In the genomic region with DNA sequence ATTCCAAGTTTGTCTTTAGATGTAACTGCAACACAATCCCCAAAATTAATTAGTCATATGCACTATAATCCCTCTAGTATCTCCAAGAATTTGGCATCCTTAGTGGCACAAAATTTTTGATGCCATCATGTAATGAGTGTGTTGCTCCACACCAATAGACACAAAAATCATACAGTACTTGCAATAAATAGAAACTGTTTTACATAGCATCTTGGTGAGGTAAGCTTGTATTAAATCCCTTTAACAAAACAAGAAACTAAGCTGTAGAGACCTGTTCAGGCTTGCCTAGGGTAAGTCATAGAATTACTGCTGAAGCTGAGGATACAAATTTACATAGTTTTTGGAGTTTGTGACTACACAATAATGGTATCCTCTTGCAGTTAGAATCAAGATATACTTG, we compare ENCODE assay signal across 15 cellular contexts.
DNase-seq lines count a peak whose midpoint lies in the region; ATAC-seq and TF ChIP-seq lines count a peak whose summit lies in the region.
"Had no signal": no experiment of that assay in that cellular context is flagged by ENCODE, and none has a peak within 500 bp of the region (broad histone marks: within the 10 kb centered on the region; RNA-seq: fewer than 3 reads in every experiment).

No MANE protein-coding gene starts in this region.

- H4K20me1 ChIP-seq in osteoblast (ENCODE audit: insufficient read depth, low read length) = no peaks in the 10 kb centered on the region

- no peaks in the 10 kb centered on the region for H3K36me3 ChIP-seq in osteoblast (ENCODE audit: insufficient read depth, low read length)
- no peaks in the 10 kb centered on the region for H3K36me3 ChIP-seq in neuronal stem cell (replicated peaks in 1 of 2; ENCODE audit: control insufficient read depth in 2 of 2, insufficient read depth in 2 of 2, low read length in 2 of 2)
- H3K36me3 ChIP-seq in left ventricle myocardium inferior = no peaks in the 10 kb centered on the region
- H3K36me3 ChIP-seq: esophagus squamous epithelium had no signal

- H2AFZ ChIP-seq in osteoblast (ENCODE audit: low read length) = no peak overlapping the region
- no peak overlapping the region for H2AFZ ChIP-seq in neuronal stem cell (ENCODE audit: low read length)

- ATAC-seq in GM18499 (IDR thresholded peaks at IDR 0.05; ENCODE audit: insufficient read depth, unreplicated experiment) (peak; percentile 65), HG03442 (IDR thresholded peaks at IDR 0.05; ENCODE audit: unreplicated experiment) (peak; percentile 86)
- ATAC-seq: natural killer cell treated with Interleukin-12 subunit alpha and Interleukin-12 subunit beta and Interleukin-15 and Interleukin-18, amount 100 ng/mL, for 72 hours had no signal

- H2AK5ac ChIP-seq in neuronal stem cell (ENCODE audit: low read depth, low read length) = no peak overlapping the region

- DNase-seq in osteoblast (ENCODE audit: insufficient read length, low spot score, missing footprints) (peak; percentile 83), neuronal stem cell (ENCODE audit: low spot score) (no peak), left ventricle myocardium inferior (no peak), hippocampal formation (lab: John Stamatoyannopoulos, UW) (no peak)
- DNase-seq: activated CD4-positive, alpha-beta T cell treated with anti-CD3 and anti-CD28 coated beads, Interleukin-2, amount 50 U/mL, for 48 hours; activated effector memory CD4-positive, alpha-beta T cell treated with anti-CD3 and anti-CD28 coated beads, Interleukin-2, amount 50 U/mL, for 16 hours; central memory CD4-positive, alpha-beta T cell; esophagus squamous epithelium; MM.1S; NCI-H510A treated with DMSO at 0.1 percent for 48 hours had no signal

- no peak overlapping the region for H2BK12ac ChIP-seq in neuronal stem cell (ENCODE audit: low read length)

- H3K4me1 Mint-ChIP-seq in brain = peaks cover 9% of the 10 kb centered on the region

- intact Hi-C loops in left ventricle myocardium inferior (cut with micrococcal nuclease) = no loop called here

- no peak overlapping the region for H3K4me3 Mint-ChIP-seq in brain
- H3K4me3 Mint-ChIP-seq: natural killer cell treated with Interleukin-12 subunit alpha and Interleukin-12 subunit beta and Interleukin-15 and Interleukin-18, amount 100 ng/mL, for 72 hours; T-helper 2 cell treated with Interferon-gamma antibody and Interleukin-4, amounts not matched to agents 5 μg/mL and 100 μg/mL, for 36 hours had no signal

- H3K4me2 ChIP-seq in osteoblast (ENCODE audit: insufficient read depth, low read length) (no peak overlapping the region), neuronal stem cell (ENCODE audit: insufficient read depth, low read length, poor library complexity, severe bottlenecking) (no peak overlapping the region)

- no peak overlapping the region for H3K4ac ChIP-seq in neuronal stem cell (ENCODE audit: low read length)

- H3K27ac ChIP-seq in osteoblast (ENCODE audit: low read depth, low read length) (no peak overlapping the region), neuronal stem cell (replicated peaks; ENCODE audit: low read length) (no peak overlapping the region), left ventricle myocardium inferior (replicated peaks) (no peak overlapping the region)
- H3K27ac ChIP-seq: esophagus squamous epithelium had no signal

- no peak overlapping the region for H3K23ac ChIP-seq in neuronal stem cell (ENCODE audit: low read depth, low read length, poor library complexity)

- H3K4me3 ChIP-seq in osteoblast (ENCODE audit: insufficient read depth, low read length) (no peak overlapping the region), neuronal stem cell (ENCODE audit: low read length in 2 of 2) (no peak overlapping the region), left ventricle myocardium inferior (no peak overlapping the region)
- H3K4me3 ChIP-seq: esophagus squamous epithelium had no signal

- H3K9me3 ChIP-seq in osteoblast (ENCODE audit: low read depth, low read length) = no peaks in the 10 kb centered on the region
- no peaks in the 10 kb centered on the region for H3K9me3 ChIP-seq in neuronal stem cell (replicated peaks in 1 of 2; ENCODE audit: control insufficient read depth in 2 of 2, insufficient read depth in 1 of 2, low read depth in 1 of 2, low read length in 2 of 2)
- H3K9me3 ChIP-seq in left ventricle myocardium inferior (replicated peaks) = no peaks in the 10 kb centered on the region
- H3K9me3 ChIP-seq: esophagus squamous epithelium had no signal

- H3K27me3 Mint-ChIP-seq in brain = no peaks in the 10 kb centered on the region

- H4K91ac ChIP-seq in neuronal stem cell (ENCODE audit: low read depth, low read length, poor library complexity) = no peak overlapping the region

- no peaks in the 10 kb centered on the region for H3K9me3 Mint-ChIP-seq in brain
- H3K9me3 Mint-ChIP-seq: natural killer cell treated with Interleukin-12 subunit alpha and Interleukin-12 subunit beta and Interleukin-15 and Interleukin-18, amount 100 ng/mL, for 72 hours; T-helper 2 cell treated with Interferon-gamma antibody and Interleukin-4, amounts not matched to agents 5 μg/mL and 100 μg/mL, for 36 hours had no signal

- TF ChIP-seq CTCF in brain (conservative IDR thresholded peaks at IDR 0.05) (no peak), osteoblast (IDR thresholded peaks at IDR 0.05; ENCODE audit: extremely low read depth, low read depth, low read length) (no peak), left ventricle myocardium inferior (IDR thresholded peaks at IDR 0.05; ENCODE audit: borderline replicate concordance) (no peak)

- no peak overlapping the region for H3K14ac ChIP-seq in neuronal stem cell (ENCODE audit: low read length)

- no peak overlapping the region for H4K8ac ChIP-seq in neuronal stem cell (ENCODE audit: low read depth, low read length)

- H3K18ac ChIP-seq in neuronal stem cell (ENCODE audit: low read length) = no peak overlapping the region

- H3K79me1 ChIP-seq in neuronal stem cell (ENCODE audit: low read depth, low read length) = no peaks in the 10 kb centered on the region

- H2BK120ac ChIP-seq in neuronal stem cell (ENCODE audit: low read depth, low read length) = no peak overlapping the region

- H3K4me1 ChIP-seq in osteoblast (ENCODE audit: insufficient read depth, low read length) (peaks cover 4% of the 10 kb centered on the region), neuronal stem cell (ENCODE audit: control insufficient read depth in 2 of 2, insufficient read depth in 1 of 2, low read depth in 1 of 2, low read length in 2 of 2) (no peaks in the 10 kb centered on the region), left ventricle myocardium inferior (no peaks in the 10 kb centered on the region)

- H2BK5ac ChIP-seq in neuronal stem cell (ENCODE audit: low read length) = no peak overlapping the region

- no peaks in the 10 kb centered on the region for H3K36me3 Mint-ChIP-seq in brain
- H3K36me3 Mint-ChIP-seq: natural killer cell treated with Interleukin-12 subunit alpha and Interleukin-12 subunit beta and Interleukin-15 and Interleukin-18, amount 100 ng/mL, for 72 hours had no signal

- no peaks in the 10 kb centered on the region for H3K27me3 ChIP-seq in osteoblast (ENCODE audit: insufficient read depth, low read length)
- H3K27me3 ChIP-seq in neuronal stem cell (ENCODE audit: control insufficient read depth in 3 of 3, insufficient read depth in 3 of 3, low read depth in 1 of 3, low read length in 3 of 3) = no peaks in the 10 kb centered on the region
- no peaks in the 10 kb centered on the region for H3K27me3 ChIP-seq in left ventricle myocardium inferior (ENCODE audit: low read depth)
- H3K27me3 ChIP-seq: esophagus squamous epithelium had no signal

- H2BK15ac ChIP-seq in neuronal stem cell (ENCODE audit: low read length) = no peak overlapping the region

- H3K79me2 ChIP-seq in osteoblast (ENCODE audit: insufficient read depth, low read length) = no peaks in the 10 kb centered on the region

- no peak overlapping the region for H3K9ac ChIP-seq in neuronal stem cell (ENCODE audit: low read depth, low read length, poor library complexity)

- peak overlapping the region in 3 of 5 experiments; percentile 82 to 93 (median 82) for H3K27ac Mint-ChIP-seq in brain
- H3K27ac Mint-ChIP-seq: natural killer cell treated with Interleukin-12 subunit alpha and Interleukin-12 subunit beta and Interleukin-15 and Interleukin-18, amount 100 ng/mL, for 72 hours; T-helper 2 cell treated with Interferon-gamma antibody and Interleukin-4, amounts not matched to agents 5 μg/mL and 100 μg/mL, for 36 hours had no signal
